ENCODE assay signal across 19 cellular contexts in the genomic region with DNA sequence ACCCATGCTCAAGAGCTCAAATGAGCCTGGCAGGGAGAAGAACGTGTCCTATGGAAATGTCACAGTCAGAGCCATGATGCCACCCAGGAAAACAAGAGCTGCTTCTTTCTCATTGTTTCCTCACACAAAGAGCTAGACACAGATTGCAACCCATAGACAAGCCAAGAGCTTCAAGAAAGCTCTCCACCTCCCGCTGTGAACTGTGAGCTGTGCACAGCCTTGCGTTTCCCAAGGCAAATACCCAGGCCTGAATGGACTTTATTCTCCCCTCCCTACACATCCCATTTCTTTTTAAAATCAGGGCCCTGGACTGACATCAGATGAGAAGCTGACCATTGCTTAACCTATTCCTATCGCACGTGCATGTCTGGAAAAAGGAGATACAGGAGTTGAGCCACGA.
"Had no signal": no experiment of that assay in that cellular context is flagged by ENCODE, and none has a peak within 500 bp of the region (broad histone marks: within the 10 kb centered on the region; RNA-seq: fewer than 3 reads in every experiment).

No MANE protein-coding gene starts in this region.

- H3K27ac Mint-ChIP-seq: endodermal cell, nephron progenitor cell had no signal

- H3K4me3 Mint-ChIP-seq: endodermal cell; naive thymus-derived CD4-positive, alpha-beta T cell; nephron progenitor cell had no signal

- H3K36me3 Mint-ChIP-seq: naive thymus-derived CD4-positive, alpha-beta T cell had no signal

- ATAC-seq: foreskin keratinocyte; heart left ventricle; left colon; naive thymus-derived CD4-positive, alpha-beta T cell; pancreas; psoas muscle had no signal

- H3K4me1 Mint-ChIP-seq: naive thymus-derived CD4-positive, alpha-beta T cell had no signal

- DNase-seq: colonic mucosa; dermis blood vessel endothelial cell; effector CD4-positive, alpha-beta T cell; endodermal cell; erythroblast; foreskin keratinocyte; heart left ventricle; hippocampal formation; left colon; naive thymus-derived CD4-positive, alpha-beta T cell; nephron progenitor cell; nucleus accumbens; pancreas; psoas muscle; sigmoid colon; stimulated activated CD4-positive, alpha-beta T cell treated with anti-CD3 and anti-CD28 coated beads, Interleukin-2, amount 100 ng/mL, for 24 hours; stimulated activated CD4-positive, alpha-beta T cell treated with anti-CD3 and anti-CD28 coated beads, Interleukin-4, amount 100 ng/mL, for 4 hours; stimulated activated naive CD4-positive, alpha-beta T cell; trophoblast cell had no signal
